ENCODE assay signal across 12 cellular contexts in genomic region chr20:15818651-15819071, GRCh38.
DNase-seq lines count a peak whose midpoint lies in the region; ATAC-seq, FAIRE-seq and TF ChIP-seq lines count a peak whose summit lies in the region.
"Had no signal": no experiment of that assay in that cellular context is flagged by ENCODE, and none has a peak within 500 bp of the region (broad histone marks: within the 10 kb centered on the region; RNA-seq: fewer than 3 reads in every experiment).

No MANE protein-coding gene starts in this region.

- H3K27me3 Mint-ChIP-seq in progenitor cell of endocrine pancreas: no peaks in the 10 kb centered on the region
- H3K27me3 Mint-ChIP-seq in endothelial cell (ENCODE audit: unreplicated experiment): no peaks in the 10 kb centered on the region

- H3K4me3 ChIP-seq in bronchial epithelial cell (ENCODE audit: low read depth, low read length): no peak overlapping the region
- no peak overlapping the region for H3K4me3 ChIP-seq in gastrocnemius medialis
- H3K4me3 ChIP-seq: BLaER1, SJSA1, thoracic aorta had no signal

- no peaks in the 10 kb centered on the region for H3K4me1 ChIP-seq in gastrocnemius medialis
- H3K4me1 ChIP-seq: BLaER1, SJSA1 had no signal

- ATAC-seq in gastrocnemius medialis: no peak
- ATAC-seq: activated T-cell treated with anti-CD3 and anti-CD28 coated beads, Interleukin-2, amount 50 U/mL, for 72 hours had no signal

- H3K4me1 Mint-ChIP-seq in progenitor cell of endocrine pancreas (ENCODE audit: low read depth): peaks cover 21% of the 10 kb centered on the region
- no peaks in the 10 kb centered on the region for H3K4me1 Mint-ChIP-seq in endothelial cell (ENCODE audit: unreplicated experiment)

- peaks cover 15% of the 10 kb centered on the region for H3K9me3 Mint-ChIP-seq in progenitor cell of endocrine pancreas (ENCODE audit: low read depth)
- H3K9me3 Mint-ChIP-seq in endothelial cell (ENCODE audit: unreplicated experiment): no peaks in the 10 kb centered on the region

- in situ Hi-C loops in gastrocnemius medialis (cut with MboI; ENCODE audit: low sequenced_read_pairs in 4 of 4): no loop called here

- H3K27ac Mint-ChIP-seq in progenitor cell of endocrine pancreas (peak overlapping the region; percentile 67), endothelial cell (ENCODE audit: unreplicated experiment) (no peak overlapping the region)
- H3K27ac Mint-ChIP-seq: activated T-cell treated with anti-CD3 and anti-CD28 coated beads, Interleukin-2, amount 50 U/mL, for 72 hours had no signal

- TF ChIP-seq CTCF in bronchial epithelial cell (IDR thresholded peaks at IDR 0.05; ENCODE audit: insufficient read depth, low read length, severe bottlenecking): no peak
- TF ChIP-seq CTCF in progenitor cell of endocrine pancreas (IDR thresholded peaks at IDR 0.05; ENCODE audit: unreplicated experiment): no peak
- TF ChIP-seq CTCF in endothelial cell (IDR thresholded peaks at IDR 0.05; ENCODE audit: unreplicated experiment): no peak
- TF ChIP-seq CTCF in gastrocnemius medialis (IDR thresholded peaks at IDR 0.05 in 4 of 5, conservative IDR thresholded peaks at IDR 0.05 in 1 of 5): no peak

- DNase-seq in LHCN-M2 (ENCODE audit: low read depth) (peak; percentile 12), NCI-H2196 (lab: John Stamatoyannopoulos, UW; ENCODE audit: unreplicated experiment) (peak; percentile 77), bronchial epithelial cell (ENCODE audit: low read depth) (peak; percentile 84), progenitor cell of endocrine pancreas (ENCODE audit: low spot score, unreplicated experiment) (no peak), endothelial cell (ENCODE audit: low spot score) (no peak), gastrocnemius medialis (no peak)
- DNase-seq in activated CD4-positive, alpha-beta T cell treated with anti-CD3 and anti-CD28 coated beads for 4 hours: no peak
- DNase-seq: activated T-cell treated with anti-CD3 and anti-CD28 coated beads, Interleukin-2, amount 50 U/mL, for 72 hours had no signal

- no peaks in the 10 kb centered on the region for H3K9me3 ChIP-seq in gastrocnemius medialis
- H3K9me3 ChIP-seq: BLaER1, thoracic aorta had no signal

- no peaks in the 10 kb centered on the region for H3K27me3 ChIP-seq in bronchial epithelial cell (ENCODE audit: control insufficient read depth, insufficient read depth, low read length)
- no peaks in the 10 kb centered on the region for H3K27me3 ChIP-seq in gastrocnemius medialis
- H3K27me3 ChIP-seq: BLaER1, SJSA1 had no signal

- no peak overlapping the region for H3K4me3 Mint-ChIP-seq in progenitor cell of endocrine pancreas (ENCODE audit: low read depth)
- no peak overlapping the region for H3K4me3 Mint-ChIP-seq in endothelial cell (ENCODE audit: unreplicated experiment)
- H3K4me3 Mint-ChIP-seq: activated T-cell treated with anti-CD3 and anti-CD28 coated beads, Interleukin-2, amount 50 U/mL, for 72 hours had no signal

- no peak for TF ChIP-seq POLR2A in gastrocnemius medialis (IDR thresholded peaks at IDR 0.05)

- H3K36me3 ChIP-seq in bronchial epithelial cell (ENCODE audit: control insufficient read depth, insufficient read depth, low read length): no peaks in the 10 kb centered on the region
- no peaks in the 10 kb centered on the region for H3K36me3 ChIP-seq in gastrocnemius medialis
- H3K36me3 ChIP-seq: BLaER1, SJSA1, thoracic aorta had no signal

- peak; percentile 85 for FAIRE-seq in bronchial epithelial cell (lab: Jason Lieb, UNC)
- FAIRE-seq: endothelial cell of umbilical vein had no signal

- no peak overlapping the region for H3K27ac ChIP-seq in gastrocnemius medialis
- H3K27ac ChIP-seq: BLaER1, SJSA1, thoracic aorta had no signal

- intact Hi-C loops in gastrocnemius medialis (cut with DNase I; ENCODE audit: low total_unique reads): no loop called here

- peaks cover 3% of the 10 kb centered on the region for H3K36me3 Mint-ChIP-seq in progenitor cell of endocrine pancreas (ENCODE audit: insufficient read depth)
- no peaks in the 10 kb centered on the region for H3K36me3 Mint-ChIP-seq in endothelial cell (ENCODE audit: low read depth, unreplicated experiment)

Comparison
In these comparisons a context has a peak if more than half of its experiments do, and no peak if none do; other contexts are left out.
1. DNase-seq: peak in LHCN-M2 (single experiment), NCI-H2196 (single experiment) and bronchial epithelial cell (single experiment); none in progenitor cell of endocrine pancreas (single experiment), activated CD4-positive, alpha-beta T cell treated with anti-CD3 and anti-CD28 coated beads for 4 hours (0 of 2), endothelial cell (single experiment) and gastrocnemius medialis (0 of 2).